ENCODE assay signal across 21 cellular contexts in genomic region chr4:170610464-170610863, GRCh38.
"Had no signal": no experiment of that assay in that cellular context is flagged by ENCODE, and none has a peak within 500 bp of the region (broad histone marks: within the 10 kb centered on the region; RNA-seq: fewer than 3 reads in every experiment).

No MANE protein-coding gene starts in this region.

- H3K27ac Mint-ChIP-seq: memory B cell; natural killer cell; stimulated activated naive B cell treated with anti-CD40 and anti-IgM and Interleukin-4, amounts not matched to agents 10 μg/mL and 1 μg/mL and 100 μg/mL, for 72 hours; stimulated activated naive CD8-positive, alpha-beta T cell treated with anti-CD3 and anti-CD28 coated beads, Interleukin-15, Interleukin-2, amounts not matched to agents 100 ng/mL and 50 ng/mL, for 24 hours had no signal

- H3K27me3 ChIP-seq: colonic mucosa, esophagus muscularis mucosa, pancreas, right lobe of liver, suprapubic skin, thyroid gland, vagina had no signal

- H3K4me3 ChIP-seq: colonic mucosa, esophagus muscularis mucosa, lung, pancreas, right lobe of liver, suprapubic skin, thyroid gland, vagina had no signal

- ATAC-seq: left lobe of liver; natural killer cell; pancreas; right lobe of liver; stimulated activated naive B cell treated with anti-CD40 and anti-IgM and Interleukin-4, amounts not matched to agents 10 μg/mL and 1 μg/mL and 100 μg/mL, for 72 hours had no signal

- H3K27ac ChIP-seq: colonic mucosa, esophagus muscularis mucosa, pancreas, right lobe of liver, suprapubic skin, thyroid gland, vagina had no signal

- H3K4me1 ChIP-seq: colonic mucosa, esophagus muscularis mucosa, pancreas, right lobe of liver, suprapubic skin, thyroid gland, vagina had no signal

- DNase-seq: colonic mucosa; dermis blood vessel endothelial cell; effector memory CD4-positive, alpha-beta T cell; head of caudate nucleus; natural killer cell; occipital lobe; pancreas; right lobe of liver; small intestine; stimulated activated CD4-positive, alpha-beta T cell treated with anti-CD3 and anti-CD28 coated beads, Interleukin-15, amount 100 ng/mL, for 24 hours; stimulated activated CD4-positive, alpha-beta T cell treated with anti-CD3 and anti-CD28 coated beads, Interleukin-2, amount 100 ng/mL, for 48 hours; stimulated activated naive B cell treated with anti-CD40 and anti-IgM and Interleukin-4, amounts not matched to agents 10 μg/mL and 1 μg/mL and 100 μg/mL, for 72 hours; thyroid gland; trophoblast cell had no signal

- H3K27me3 Mint-ChIP-seq: memory B cell; stimulated activated naive B cell treated with anti-CD40 and anti-IgM and Interleukin-4, amounts not matched to agents 10 μg/mL and 1 μg/mL and 100 μg/mL, for 72 hours; stimulated activated naive CD8-positive, alpha-beta T cell treated with anti-CD3 and anti-CD28 coated beads, Interleukin-15, Interleukin-2, amounts not matched to agents 100 ng/mL and 50 ng/mL, for 24 hours had no signal

- H3K36me3 Mint-ChIP-seq: memory B cell; stimulated activated naive B cell treated with anti-CD40 and anti-IgM and Interleukin-4, amounts not matched to agents 10 μg/mL and 1 μg/mL and 100 μg/mL, for 72 hours had no signal

- H3K9me3 ChIP-seq: colonic mucosa, pancreas, thyroid gland, vagina had no signal

- H3K4me3 Mint-ChIP-seq: memory B cell; natural killer cell; stimulated activated naive B cell treated with anti-CD40 and anti-IgM and Interleukin-4, amounts not matched to agents 10 μg/mL and 1 μg/mL and 100 μg/mL, for 72 hours; stimulated activated naive CD8-positive, alpha-beta T cell treated with anti-CD3 and anti-CD28 coated beads, Interleukin-15, Interleukin-2, amounts not matched to agents 100 ng/mL and 50 ng/mL, for 24 hours had no signal

- H3K36me3 ChIP-seq: colonic mucosa, esophagus muscularis mucosa, pancreas, right lobe of liver, suprapubic skin, thyroid gland, vagina had no signal

- H3K4me1 Mint-ChIP-seq: memory B cell; natural killer cell; stimulated activated naive B cell treated with anti-CD40 and anti-IgM and Interleukin-4, amounts not matched to agents 10 μg/mL and 1 μg/mL and 100 μg/mL, for 72 hours had no signal
